Comparison of ENCODE assay signal across 24 cellular contexts in genomic region chr1:8494681-8495080, GRCh38.
DNase-seq lines count a peak whose midpoint lies in the region; ATAC-seq and TF ChIP-seq lines count a peak whose summit lies in the region.
"Had no signal": no experiment of that assay in that cellular context is flagged by ENCODE, and none has a peak within 500 bp of the region (broad histone marks: within the 10 kb centered on the region; RNA-seq: fewer than 3 reads in every experiment).

No MANE protein-coding gene starts in this region.

- H3K4me2 ChIP-seq in HCT116 (ENCODE audit: low read length): peak overlapping the region; percentile 65

- CTCF ChIA-PET in HCT116 (lab: Charles Lee) (no interaction called here), WTC11 (lab: Charles Lee) (no interaction called here)

- H3K4me3 ChIP-seq in GM12865 (ENCODE audit: low read depth, low read length): no peak overlapping the region
- H3K4me3 ChIP-seq in HCT116 (replicated peaks in 1 of 2; ENCODE audit: low read depth in 1 of 2, low read length in 2 of 2): no peak overlapping the region
- no peak overlapping the region for H3K4me3 ChIP-seq in lower leg skin (ENCODE audit: low read depth, poor library complexity, severe bottlenecking)
- H3K4me3 ChIP-seq: breast epithelium, GM23248, sigmoid colon had no signal

- H3K4me3 Mint-ChIP-seq in WTC11 (no peak overlapping the region), neural crest cell (no peak overlapping the region)
- H3K4me3 Mint-ChIP-seq: activated T-cell treated with anti-CD3 and anti-CD28 coated beads, Interleukin-2, amount 50 U/mL, for 24 hours; naive thymus-derived CD8-positive, alpha-beta T cell had no signal

- H3K79me2 ChIP-seq in HCT116 (ENCODE audit: insufficient read depth, low read length): no peaks in the 10 kb centered on the region
- H3K79me2 ChIP-seq: parathyroid adenoma had no signal

- no peak overlapping the region for H3K9ac ChIP-seq in HCT116 (ENCODE audit: low read length)
- H3K9ac ChIP-seq: GM23248, parathyroid adenoma had no signal

- H2AFZ ChIP-seq in HCT116 (ENCODE audit: low read depth, low read length, poor library complexity, severe bottlenecking): no peak overlapping the region
- H2AFZ ChIP-seq: GM23248, parathyroid adenoma had no signal

- H3K27me3 Mint-ChIP-seq in WTC11 (ENCODE audit: low read depth): peaks cover 2% of the 10 kb centered on the region; the same call in 1 of the 2 replicates
- no peaks in the 10 kb centered on the region for H3K27me3 Mint-ChIP-seq in neural crest cell (ENCODE audit: low read depth)
- H3K27me3 Mint-ChIP-seq: activated T-cell treated with anti-CD3 and anti-CD28 coated beads, Interleukin-2, amount 50 U/mL, for 24 hours; naive thymus-derived CD8-positive, alpha-beta T cell had no signal

- no peaks in the 10 kb centered on the region for H3K36me3 ChIP-seq in HCT116 (ENCODE audit: control insufficient read depth in 1 of 2, insufficient read depth in 2 of 2, low read length in 2 of 2)
- H3K36me3 ChIP-seq: breast epithelium had no signal

- no peak for TF ChIP-seq RAD21 in HCT116 (IDR thresholded peaks at IDR 0.05; ENCODE audit: low read depth)

- RAD21 ChIA-PET in HCT116 (lab: Charles Lee; ENCODE audit: low non-redundant PET in 1 of 2, low total read pairs in 2 of 2, uncharacterized antibody in 2 of 2, unreplicated experiment in 2 of 2): no interaction called here

- TF ChIP-seq CTCF in GM12865 (IDR thresholded peaks at IDR 0.05; ENCODE audit: insufficient read depth, low read depth, low read length, missing control alignments) (no peak), HCT116 (IDR thresholded peaks at IDR 0.05 in 2 of 3, conservative IDR thresholded peaks at IDR 0.05 in 1 of 3; ENCODE audit: borderline replicate concordance in 1 of 3, insufficient read depth in 1 of 3, low read depth in 2 of 3, low read length in 2 of 3) (no peak), WTC11 (IDR thresholded peaks at IDR 0.05) (no peak), neural crest cell (conservative IDR thresholded peaks at IDR 0.05) (no peak), lower leg skin (IDR thresholded peaks at IDR 0.05) (no peak)

- no peaks in the 10 kb centered on the region for H3K9me3 ChIP-seq in HCT116 (ENCODE audit: control insufficient read depth in 1 of 2, insufficient read depth in 1 of 2, low read depth in 1 of 2, low read length in 2 of 2)
- H3K9me3 ChIP-seq: breast epithelium, sigmoid colon had no signal

- TF ChIP-seq POLR2A in HCT116 (IDR thresholded peaks at IDR 0.05; ENCODE audit: borderline replicate concordance, extremely low read depth, insufficient read depth, insufficient read length): no peak
- no peak for TF ChIP-seq POLR2A in lower leg skin (IDR thresholded peaks at IDR 0.05)

- WGBS in lower leg skin, 2 donors: 94 to 100% methylated on average over 3 of the region's 3 CpGs

- BruUV-seq in HCT116 (replicated peaks; lab: Mats Ljungman, UMichigan): no TSS peak

- H3K27ac Mint-ChIP-seq in WTC11 (peak overlapping the region; percentile 38; the same call in 1 of the 2 replicates), neural crest cell (ENCODE audit: unreplicated experiment) (peak overlapping the region; percentile 12)

- H3K9me3 Mint-ChIP-seq in WTC11 (peaks cover 4% of the 10 kb centered on the region; the same call in 1 of the 2 replicates), neural crest cell (no peaks in the 10 kb centered on the region)

- no peaks in the 10 kb centered on the region for H4K20me1 ChIP-seq in HCT116 (ENCODE audit: insufficient read depth)

- intact Hi-C loops in HCT116 (cut with micrococcal nuclease) (no loop called here), lower leg skin (cut with DNase I; ENCODE audit: low total_unique reads) (no loop called here)

- no peaks in the 10 kb centered on the region for H3K27me3 ChIP-seq in HCT116 (ENCODE audit: insufficient read depth, low read length)
- H3K27me3 ChIP-seq: breast epithelium, sigmoid colon had no signal

- H3K9me2 ChIP-seq in HCT116 (ENCODE audit: insufficient read depth): no peaks in the 10 kb centered on the region

- H3K4me1 Mint-ChIP-seq in WTC11 (no peaks in the 10 kb centered on the region), neural crest cell (peaks cover 4% of the 10 kb centered on the region)

- ATAC-seq in HCT116: no peak
- ATAC-seq in WTC11: no peak
- ATAC-seq in GM18867 (IDR thresholded peaks at IDR 0.05; ENCODE audit: unreplicated experiment): no peak
- ATAC-seq: HepG2; naive thymus-derived CD8-positive, alpha-beta T cell had no signal

- H3K27ac ChIP-seq in HCT116 (ENCODE audit: low read depth, low read length): peak overlapping the region; percentile 52; the same call in 1 of the 2 replicates
- H3K27ac ChIP-seq: GM23248, HL-60, parathyroid adenoma, RWPE1, sigmoid colon had no signal

- peak; percentile 60 for DNase-seq in GM12865 (ENCODE audit: low read depth)
- no peak for DNase-seq in HCT116 (ENCODE audit: low read depth, low spot score)
- no peak for DNase-seq in WTC11 (ENCODE audit: low spot score)
- no peak for DNase-seq in neural crest cell (ENCODE audit: low read depth, low spot score)
- DNase-seq in NCI-H1436 (lab: John Stamatoyannopoulos, UW): no peak
- DNase-seq in lower leg skin (ENCODE audit: low spot score in 2 of 2): no peak
- DNase-seq: activated CD8-positive, alpha-beta memory T cell treated with anti-CD3 and anti-CD28 coated beads for 24 hours; activated naive CD4-positive, alpha-beta T cell; activated T-cell treated with anti-CD3 and anti-CD28 coated beads, Interleukin-2, amount 50 U/mL, for 24 hours; amniotic stem cell; cortex of kidney; GM23248; head of caudate nucleus; naive thymus-derived CD8-positive, alpha-beta T cell; NCI-H524 treated with DMSO at 0.1 percent for 48 hours; sigmoid colon; stimulated activated CD8-positive, alpha-beta memory T cell treated with anti-CD3 and anti-CD28 coated beads, Interleukin-4, amount 100 ng/mL, for 48 hours; substantia nigra had no signal

- H3K36me3 Mint-ChIP-seq in WTC11 (peaks cover 63% of the 10 kb centered on the region), neural crest cell (ENCODE audit: low read depth) (peaks cover 23% of the 10 kb centered on the region)

- POLR2A ChIA-PET in HCT116 (lab: Charles Lee) (interaction anchor here (0.6 kb wide), 1 partner anchor 323 kb away, joined by 4 read pairs; the partner anchor contains the start of gene RERE), WTC11 (lab: Charles Lee) (no interaction called here)

- H3K4me1 ChIP-seq in HCT116 (ENCODE audit: control insufficient read depth in 1 of 2, insufficient read depth in 2 of 2, low read length in 2 of 2): peaks cover 43 to 61% of the 10 kb centered on the region in 2 experiments
- H3K4me1 ChIP-seq: parathyroid adenoma had no signal

TF ChIP-seq in HCT116, 20 proteins besides CTCF, POLR2A, EP300 and RAD21:
- no peak for TF ChIP-seq POLR2AphosphoS5 (IDR thresholded peaks at IDR 0.05; ENCODE audit: low read depth, low read length)
- no peak for TF ChIP-seq EZH2 (IDR thresholded peaks at IDR 0.05)
- TF ChIP-seq CBX3 (IDR thresholded peaks at IDR 0.05; ENCODE audit: low read depth): no peak
- TF ChIP-seq SIN3A (IDR thresholded peaks at IDR 0.05; ENCODE audit: low read depth): no peak
- TF ChIP-seq ATF3 (IDR thresholded peaks at IDR 0.05): no peak
- no peak for TF ChIP-seq CEBPB (IDR thresholded peaks at IDR 0.05; ENCODE audit: low read depth)
TF ChIP-seq in HCT116: peak in this region for 0.

TF ChIP-seq in WTC11, 78 proteins besides CTCF, POLR2A, EP300 and RAD21 (continues in another document):
- TF ChIP-seq FOXP1 (CRISPR knock-in tag; IDR thresholded peaks at IDR 0.05; ENCODE audit: borderline replicate concordance) (no peak), ARID4B (CRISPR knock-in tag; IDR thresholded peaks at IDR 0.05; ENCODE audit: borderline replicate concordance) (no peak), ZNF423 (CRISPR knock-in tag; IDR thresholded peaks at IDR 0.05) (no peak), FOXJ3 (CRISPR knock-in tag; IDR thresholded peaks at IDR 0.05; ENCODE audit: borderline replicate concordance) (no peak), NFATC4 (CRISPR knock-in tag; IDR thresholded peaks at IDR 0.05) (no peak), TP53 (CRISPR knock-in tag; IDR thresholded peaks at IDR 0.05) (no peak), NR3C1 (CRISPR knock-in tag; conservative IDR thresholded peaks at IDR 0.05; ENCODE audit: low read depth) (no peak), IRF2 (CRISPR knock-in tag; IDR thresholded peaks at IDR 0.05; ENCODE audit: borderline replicate concordance, low read depth) (no peak), MYBL2 (CRISPR knock-in tag; IDR thresholded peaks at IDR 0.05) (no peak)
- TF ChIP-seq, protein P1, sequence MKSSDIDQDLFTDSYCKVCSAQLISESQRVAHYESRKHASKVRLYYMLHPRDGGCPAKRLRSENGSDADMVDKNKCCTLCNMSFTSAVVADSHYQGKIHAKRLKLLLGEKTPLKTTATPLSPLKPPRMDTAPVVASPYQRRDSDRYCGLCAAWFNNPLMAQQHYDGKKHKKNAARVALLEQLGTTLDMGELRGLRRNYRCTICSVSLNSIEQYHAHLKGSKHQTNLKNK (CRISPR knock-in tag; IDR thresholded peaks at IDR 0.05): no peak
